Comparison of ENCODE assay signal across 19 cellular contexts in the genomic region with DNA sequence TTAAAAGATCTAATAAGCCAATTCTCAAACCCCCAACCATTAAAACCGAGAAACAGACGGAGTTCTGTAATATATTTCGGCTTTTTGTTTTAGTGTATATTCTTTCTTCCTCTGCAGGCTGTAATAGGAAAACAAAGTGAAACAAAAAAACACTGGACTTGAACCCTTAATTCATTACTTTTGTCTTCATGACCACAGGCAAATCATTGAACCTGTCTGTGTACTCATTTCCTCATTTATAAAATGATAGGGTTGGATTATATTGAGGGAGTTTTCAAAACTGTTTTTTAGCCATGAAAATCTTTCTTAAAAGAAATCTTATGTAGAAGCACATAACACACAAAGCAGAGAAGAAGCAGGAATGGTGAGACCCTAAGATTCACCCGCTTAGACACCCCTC.
"Had no signal": no experiment of that assay in that cellular context is flagged by ENCODE, and none has a peak within 500 bp of the region (broad histone marks: within the 10 kb centered on the region; RNA-seq: fewer than 3 reads in every experiment).

No MANE protein-coding gene starts in this region.

- H3K36me3 ChIP-seq: gastrocnemius medialis, pancreas, right lobe of liver, suprapubic skin, transverse colon, upper lobe of right lung, uterus had no signal

- H3K27me3 Mint-ChIP-seq: stimulated activated naive CD8-positive, alpha-beta T cell treated with anti-CD3 and anti-CD28 coated beads, Interleukin-15, amount 100 ng/mL, for 72 hours had no signal

- H3K9me3 ChIP-seq: gastrocnemius medialis, pancreas, right lobe of liver, suprapubic skin, transverse colon, upper lobe of right lung, uterus had no signal

- H3K27ac ChIP-seq: dorsolateral prefrontal cortex, gastrocnemius medialis, pancreas, right lobe of liver, suprapubic skin, transverse colon, upper lobe of right lung, uterus had no signal

- H3K4me3 ChIP-seq: dorsolateral prefrontal cortex, gastrocnemius medialis, pancreas, right lobe of liver, suprapubic skin, transverse colon, upper lobe of right lung, uterus had no signal

- DNase-seq: dorsolateral prefrontal cortex; effector CD4-positive, alpha-beta T cell; gastrocnemius medialis; head of caudate nucleus; mammary epithelial cell; natural killer cell; occipital lobe; right lobe of liver; small intestine; stimulated activated CD4-positive, alpha-beta T cell treated with anti-CD3 and anti-CD28 coated beads, Interleukin-4, amount 100 ng/mL, for 1 hour; stimulated activated CD8-positive, alpha-beta memory T cell treated with anti-CD3 and anti-CD28 coated beads, Interleukin-4, amount 100 ng/mL, for 48 hours; stimulated activated naive CD4-positive, alpha-beta T cell; stimulated activated naive CD8-positive, alpha-beta T cell treated with anti-CD3 and anti-CD28 coated beads, Interleukin-15, amount 100 ng/mL, for 72 hours; upper lobe of right lung; uterus had no signal

- H3K36me3 Mint-ChIP-seq: natural killer cell had no signal

- H3K27ac Mint-ChIP-seq: natural killer cell; stimulated activated naive CD8-positive, alpha-beta T cell treated with anti-CD3 and anti-CD28 coated beads, Interleukin-15, amount 100 ng/mL, for 72 hours had no signal

- H3K4me3 Mint-ChIP-seq: natural killer cell; stimulated activated naive CD8-positive, alpha-beta T cell treated with anti-CD3 and anti-CD28 coated beads, Interleukin-15, amount 100 ng/mL, for 72 hours had no signal

- ATAC-seq: left lobe of liver; right lobe of liver; stimulated activated naive CD8-positive, alpha-beta T cell treated with anti-CD3 and anti-CD28 coated beads, Interleukin-15, amount 100 ng/mL, for 72 hours had no signal

- H3K27me3 ChIP-seq: pancreas, right lobe of liver, transverse colon, upper lobe of right lung, uterus had no signal

- H3K4me1 ChIP-seq: pancreas, right lobe of liver, suprapubic skin, transverse colon, upper lobe of right lung, uterus had no signal

- H3K9me3 Mint-ChIP-seq: natural killer cell; stimulated activated naive CD8-positive, alpha-beta T cell treated with anti-CD3 and anti-CD28 coated beads, Interleukin-15, amount 100 ng/mL, for 72 hours had no signal
